Comparison of ENCODE assay signal across 36 cellular contexts in genomic region chr16:78746718-78747117, GRCh38.
"Had no signal": no experiment of that assay in that cellular context is flagged by ENCODE, and none has a peak within 500 bp of the region (broad histone marks: within the 10 kb centered on the region; RNA-seq: fewer than 3 reads in every experiment).

No MANE protein-coding gene starts in this region.

- H3K9me3 Mint-ChIP-seq: activated CD4-positive, alpha-beta memory T cell treated with anti-CD3 and anti-CD28 coated beads, Interleukin-2, amount 10 ng/mL, durations not matched to agents 7 days and 5 days; activated naive CD4-positive, alpha-beta T cell treated with anti-CD3 and anti-CD28 coated beads, Interleukin-2, amount 50 U/mL, for 24 hours; activated naive CD8-positive, alpha-beta T cell treated with anti-CD3 and anti-CD28 coated beads, Interleukin-2, amount 50 U/mL, for 24 hours; central memory CD8-positive, alpha-beta T cell; T-helper 1 cell treated with Interleukin-12 subunit alpha and Interleukin-12 subunit beta and Interleukin-4 antibody, amounts not matched to agents 30 μg/mL and 1 μg/mL, for 36 hours; T-helper 2 cell treated with Interferon-gamma antibody and Interleukin-4, amounts not matched to agents 5 μg/mL and 100 μg/mL, for 36 hours had no signal

- H3K27me3 ChIP-seq: ascending aorta, cardiac muscle cell had no signal

- H3K4me3 ChIP-seq: ascending aorta, cardiac muscle cell had no signal

- H3K27me3 Mint-ChIP-seq: activated CD4-positive, alpha-beta memory T cell treated with anti-CD3 and anti-CD28 coated beads, Interleukin-2, amount 10 ng/mL, durations not matched to agents 7 days and 5 days; activated CD4-positive, alpha-beta T cell treated with anti-CD3 and anti-CD28 coated beads for 36 hours; activated CD4-positive, alpha-beta T cell treated with anti-CD3 and anti-CD28 coated beads, Interleukin-2, amount 10 ng/mL, durations not matched to agents 7 days and 5 days; activated naive CD4-positive, alpha-beta T cell treated with anti-CD3 and anti-CD28 coated beads, Interleukin-2, amount 10 ng/mL, durations not matched to agents 7 days and 5 days; activated naive CD4-positive, alpha-beta T cell treated with anti-CD3 and anti-CD28 coated beads, Interleukin-2, amount 50 U/mL, for 24 hours; activated naive CD8-positive, alpha-beta T cell; activated naive CD8-positive, alpha-beta T cell treated with anti-CD3 and anti-CD28 coated beads, Interleukin-2, amount 10 ng/mL, durations not matched to agents 7 days and 5 days; activated naive CD8-positive, alpha-beta T cell treated with anti-CD3 and anti-CD28 coated beads, Interleukin-2, amount 50 U/mL, for 24 hours; activated T-cell treated with anti-CD3 and anti-CD28 coated beads, Interleukin-2, amount 50 U/mL, for 24 hours; brain; central memory CD8-positive, alpha-beta T cell had no signal

- H3K27ac Mint-ChIP-seq: activated CD4-positive, alpha-beta memory T cell treated with anti-CD3 and anti-CD28 coated beads, Interleukin-2, amount 10 ng/mL, durations not matched to agents 7 days and 5 days; activated CD4-positive, alpha-beta T cell treated with anti-CD3 and anti-CD28 coated beads for 36 hours; activated CD4-positive, alpha-beta T cell treated with anti-CD3 and anti-CD28 coated beads, Interleukin-2, amount 10 ng/mL, durations not matched to agents 7 days and 5 days; activated CD8-positive, alpha-beta memory T cell treated with anti-CD3 and anti-CD28 coated beads, Interleukin-2, amount 10 ng/mL, durations not matched to agents 7 days and 5 days; activated CD8-positive, alpha-beta T cell treated with anti-CD3 and anti-CD28 coated beads, Interleukin-2, amount 10 ng/mL, durations not matched to agents 7 days and 5 days; activated naive CD4-positive, alpha-beta T cell treated with anti-CD3 and anti-CD28 coated beads, Interleukin-2, amount 10 ng/mL, durations not matched to agents 7 days and 5 days; activated naive CD4-positive, alpha-beta T cell treated with anti-CD3 and anti-CD28 coated beads, Interleukin-2, amount 50 U/mL, for 24 hours; activated naive CD8-positive, alpha-beta T cell; activated naive CD8-positive, alpha-beta T cell treated with anti-CD3 and anti-CD28 coated beads, Interleukin-2, amount 10 ng/mL, durations not matched to agents 7 days and 5 days; activated naive CD8-positive, alpha-beta T cell treated with anti-CD3 and anti-CD28 coated beads, Interleukin-2, amount 50 U/mL, for 24 hours; activated T-cell treated with anti-CD3 and anti-CD28 coated beads, Interleukin-2, amount 50 U/mL, for 24 hours; activated T-helper 2 cell treated with anti-CD3 and anti-CD28 coated beads, Interferon-gamma antibody, Interleukin-2, Interleukin-4, amounts not matched to agents 10 μg/mL and 5 μg/mL and 100 μg/mL, durations not matched to agents 14 hours and 24 hours and 36 hours; T-helper 1 cell treated with Interleukin-12 subunit alpha and Interleukin-12 subunit beta and Interleukin-4 antibody, amounts not matched to agents 30 μg/mL and 1 μg/mL, for 36 hours; T-helper 2 cell treated with Interferon-gamma antibody and Interleukin-4, amounts not matched to agents 5 μg/mL and 100 μg/mL, for 36 hours had no signal

- H3K36me3 ChIP-seq: ascending aorta, cardiac muscle cell had no signal

- H3K9me3 ChIP-seq: ascending aorta had no signal

- DNase-seq: activated CD4-positive, alpha-beta memory T cell treated with anti-CD3 and anti-CD28 coated beads, Interleukin-2, amount 10 ng/mL, durations not matched to agents 7 days and 5 days; activated CD4-positive, alpha-beta T cell treated with anti-CD3 and anti-CD28 coated beads for 1 hour; activated CD4-positive, alpha-beta T cell treated with anti-CD3 and anti-CD28 coated beads for 36 hours; activated CD4-positive, alpha-beta T cell treated with anti-CD3 and anti-CD28 coated beads for 48 hours; activated CD4-positive, alpha-beta T cell treated with anti-CD3 and anti-CD28 coated beads, Interleukin-2, amount 10 ng/mL, durations not matched to agents 7 days and 5 days; activated CD4-positive, alpha-beta T cell treated with anti-CD3 and anti-CD28 coated beads, Interleukin-2, amount 50 U/mL, for 48 hours; activated CD4-positive, CD25-positive, alpha-beta regulatory T cell; activated CD8-positive, alpha-beta memory T cell treated with anti-CD3 and anti-CD28 coated beads for 24 hours; activated CD8-positive, alpha-beta memory T cell treated with anti-CD3 and anti-CD28 coated beads, Interleukin-2, amount 10 ng/mL, durations not matched to agents 7 days and 5 days; activated CD8-positive, alpha-beta memory T cell treated with anti-CD3 and anti-CD28 coated beads, Interleukin-2, amount 50 U/mL, for 48 hours; activated CD8-positive, alpha-beta T cell treated with anti-CD3 and anti-CD28 coated beads, Interleukin-2, amount 10 ng/mL, durations not matched to agents 7 days and 5 days; activated effector memory CD4-positive, alpha-beta T cell treated with Interleukin-2 at 50 U/mL for 16 hours; activated gamma-delta T cell; activated naive CD4-positive, alpha-beta T cell treated with anti-CD3 and anti-CD28 coated beads, Interleukin-2, amount 10 ng/mL, durations not matched to agents 7 days and 5 days; activated naive CD4-positive, alpha-beta T cell treated with Interleukin-2 at 50 U/mL for 16 hours; activated naive CD8-positive, alpha-beta T cell treated with anti-CD3 and anti-CD28 coated beads, Interleukin-2, amount 10 ng/mL, durations not matched to agents 7 days and 5 days; activated naive CD8-positive, alpha-beta T cell treated with anti-CD3 and anti-CD28 coated beads, Interleukin-2, amount 50 U/mL, for 24 hours; activated T-cell treated with anti-CD3 and anti-CD28 coated beads, Interleukin-2, amount 50 U/mL, for 24 hours; activated T-cell treated with anti-CD3 and anti-CD28 coated beads, Interleukin-2, amount 50 U/mL, for 48 hours; amygdala; anterior cingulate cortex; caudate nucleus; cerebellar nuclear complex; T-helper 2 cell; T-helper 9 cell had no signal

- ATAC-seq: activated CD4-positive, alpha-beta T cell treated with anti-CD3 and anti-CD28 coated beads for 36 hours; activated CD4-positive, CD25-positive, alpha-beta regulatory T cell treated with anti-CD3 and anti-CD28 coated beads, Interleukin-2, amount 50 U/mL, for 24 hours; activated CD8-positive, alpha-beta memory T cell treated with anti-CD3 and anti-CD28 coated beads, Interleukin-2, amount 10 ng/mL, durations not matched to agents 7 days and 5 days; activated CD8-positive, alpha-beta T cell treated with anti-CD3 and anti-CD28 coated beads, Interleukin-2, amount 10 ng/mL, durations not matched to agents 7 days and 5 days; activated naive CD8-positive, alpha-beta T cell treated with anti-CD3 and anti-CD28 coated beads, Interleukin-2, amount 50 U/mL, for 24 hours had no signal

- H3K4me3 Mint-ChIP-seq: activated CD4-positive, alpha-beta memory T cell treated with anti-CD3 and anti-CD28 coated beads, Interleukin-2, amount 10 ng/mL, durations not matched to agents 7 days and 5 days; activated CD4-positive, alpha-beta T cell treated with anti-CD3 and anti-CD28 coated beads for 36 hours; activated CD4-positive, alpha-beta T cell treated with anti-CD3 and anti-CD28 coated beads, Interleukin-2, amount 10 ng/mL, durations not matched to agents 7 days and 5 days; activated CD8-positive, alpha-beta memory T cell treated with anti-CD3 and anti-CD28 coated beads, Interleukin-2, amount 10 ng/mL, durations not matched to agents 7 days and 5 days; activated CD8-positive, alpha-beta T cell treated with anti-CD3 and anti-CD28 coated beads, Interleukin-2, amount 10 ng/mL, durations not matched to agents 7 days and 5 days; activated naive CD4-positive, alpha-beta T cell treated with anti-CD3 and anti-CD28 coated beads, Interleukin-2, amount 10 ng/mL, durations not matched to agents 7 days and 5 days; activated naive CD4-positive, alpha-beta T cell treated with anti-CD3 and anti-CD28 coated beads, Interleukin-2, amount 50 U/mL, for 24 hours; activated naive CD8-positive, alpha-beta T cell; activated naive CD8-positive, alpha-beta T cell treated with anti-CD3 and anti-CD28 coated beads, Interleukin-2, amount 10 ng/mL, durations not matched to agents 7 days and 5 days; activated naive CD8-positive, alpha-beta T cell treated with anti-CD3 and anti-CD28 coated beads, Interleukin-2, amount 50 U/mL, for 24 hours; activated T-cell treated with anti-CD3 and anti-CD28 coated beads, Interleukin-2, amount 50 U/mL, for 24 hours; brain; central memory CD8-positive, alpha-beta T cell; T-helper 1 cell treated with Interleukin-12 subunit alpha and Interleukin-12 subunit beta and Interleukin-4 antibody, amounts not matched to agents 30 μg/mL and 1 μg/mL, for 36 hours; T-helper 2 cell treated with Interferon-gamma antibody and Interleukin-4, amounts not matched to agents 5 μg/mL and 100 μg/mL, for 36 hours had no signal

- H3K27ac ChIP-seq: ascending aorta, cardiac muscle cell, VCaP had no signal
